In the genomic region with DNA sequence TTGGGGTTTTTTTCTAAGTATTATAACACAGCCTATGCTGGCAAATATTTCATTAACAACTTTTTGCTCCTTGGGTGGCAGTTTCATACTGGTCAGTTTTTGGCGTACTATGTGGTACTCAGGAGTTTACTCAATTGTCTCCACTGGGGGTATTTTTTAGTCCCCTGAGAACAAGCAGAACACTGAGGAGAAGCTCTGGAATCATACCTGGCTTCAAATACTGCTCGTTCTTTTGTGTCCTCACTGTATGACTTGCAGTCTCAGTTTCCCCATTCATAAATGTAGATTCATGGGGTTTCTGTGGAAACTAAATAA, we compare ENCODE assay signal across 15 cellular contexts.
"Had no signal": no experiment of that assay in that cellular context is flagged by ENCODE, and none has a peak within 500 bp of the region (broad histone marks: within the 10 kb centered on the region; RNA-seq: fewer than 3 reads in every experiment).

No MANE protein-coding gene starts in this region.

- H3K27me3 Mint-ChIP-seq: activated CD4-positive, alpha-beta T cell treated with anti-CD3 and anti-CD28 coated beads for 36 hours; activated CD8-positive, alpha-beta T cell treated with anti-CD3 and anti-CD28 coated beads for 36 hours; activated naive CD4-positive, alpha-beta T cell treated with anti-CD3 and anti-CD28 coated beads, Interleukin-2, amount 50 U/mL, for 24 hours; T-helper 17 cell had no signal

- H3K9me3 ChIP-seq: esophagus squamous epithelium, heart left ventricle, ovary had no signal

- H3K27ac Mint-ChIP-seq: activated CD4-positive, alpha-beta T cell treated with anti-CD3 and anti-CD28 coated beads for 36 hours; activated CD8-positive, alpha-beta T cell treated with anti-CD3 and anti-CD28 coated beads for 36 hours; activated naive CD4-positive, alpha-beta T cell treated with anti-CD3 and anti-CD28 coated beads, Interleukin-2, amount 50 U/mL, for 24 hours; mesothelial cell of epicardium; stimulated activated effector memory CD8-positive, alpha-beta T cell treated with anti-CD3 and anti-CD28 coated beads, Interleukin-12 subunit alpha, Interleukin-12 subunit beta, amount 100 ng/mL, for 72 hours had no signal

- H3K27ac ChIP-seq: esophagus squamous epithelium, foreskin keratinocyte, ovary, WERI-Rb-1 had no signal

- H3K4me3 Mint-ChIP-seq: activated CD4-positive, alpha-beta T cell treated with anti-CD3 and anti-CD28 coated beads for 36 hours; activated CD8-positive, alpha-beta T cell treated with anti-CD3 and anti-CD28 coated beads for 36 hours; activated naive CD4-positive, alpha-beta T cell treated with anti-CD3 and anti-CD28 coated beads, Interleukin-2, amount 50 U/mL, for 24 hours; activated T-cell treated with anti-CD3 and anti-CD28 coated beads, Interleukin-2, amount 50 U/mL, for 4 hours; mesothelial cell of epicardium; stimulated activated effector memory CD8-positive, alpha-beta T cell treated with anti-CD3 and anti-CD28 coated beads, Interleukin-12 subunit alpha, Interleukin-12 subunit beta, amount 100 ng/mL, for 72 hours; T-helper 17 cell had no signal

- H3K4me3 ChIP-seq: coronary artery, esophagus squamous epithelium, heart left ventricle, lung, ovary had no signal

- DNase-seq: activated CD4-positive, alpha-beta T cell treated with anti-CD3 and anti-CD28 coated beads for 36 hours; activated CD8-positive, alpha-beta T cell treated with anti-CD3 and anti-CD28 coated beads for 36 hours; activated effector memory CD4-positive, alpha-beta T cell treated with Interleukin-2 at 50 U/mL for 16 hours; activated T-cell treated with anti-CD3 and anti-CD28 coated beads, Interleukin-2, amount 50 U/mL, for 4 hours; esophagus squamous epithelium; foreskin keratinocyte; ovary; T-helper 17 cell; WERI-Rb-1 had no signal

- ATAC-seq: activated CD4-positive, alpha-beta T cell treated with anti-CD3 and anti-CD28 coated beads for 36 hours; activated CD8-positive, alpha-beta T cell treated with anti-CD3 and anti-CD28 coated beads for 36 hours; activated T-cell treated with anti-CD3 and anti-CD28 coated beads, Interleukin-2, amount 50 U/mL, for 4 hours; foreskin keratinocyte; T-helper 17 cell had no signal

- H3K36me3 ChIP-seq: ovary had no signal

- H3K9me3 Mint-ChIP-seq: activated CD8-positive, alpha-beta T cell treated with anti-CD3 and anti-CD28 coated beads for 36 hours; activated naive CD4-positive, alpha-beta T cell treated with anti-CD3 and anti-CD28 coated beads, Interleukin-2, amount 50 U/mL, for 24 hours; activated T-cell treated with anti-CD3 and anti-CD28 coated beads, Interleukin-2, amount 50 U/mL, for 4 hours; mesothelial cell of epicardium; stimulated activated effector memory CD8-positive, alpha-beta T cell treated with anti-CD3 and anti-CD28 coated beads, Interleukin-12 subunit alpha, Interleukin-12 subunit beta, amount 100 ng/mL, for 72 hours had no signal

- H3K4me1 Mint-ChIP-seq: activated CD4-positive, alpha-beta T cell treated with anti-CD3 and anti-CD28 coated beads for 36 hours had no signal
